12 cellular contexts compared by ENCODE assay signal in genomic region chr7:106418094-106418493, GRCh38.
DNase-seq lines count a peak whose midpoint lies in the region; ATAC-seq and TF ChIP-seq lines count a peak whose summit lies in the region.
"Had no signal": no experiment of that assay in that cellular context is flagged by ENCODE, and none has a peak within 500 bp of the region (broad histone marks: within the 10 kb centered on the region; RNA-seq: fewer than 3 reads in every experiment).

No MANE protein-coding gene starts in this region.

- H3K27ac Mint-ChIP-seq in nephron progenitor cell: no peak overlapping the region

- H3K27me3 Mint-ChIP-seq in nephron progenitor cell (ENCODE audit: low read depth, poor library complexity): peaks cover 8% of the 10 kb centered on the region

- H3K4me3 Mint-ChIP-seq in nephron progenitor cell: no peak overlapping the region
- H3K4me3 Mint-ChIP-seq: GM23338 had no signal

- H3K36me3 Mint-ChIP-seq in nephron progenitor cell (ENCODE audit: low read depth): peaks cover 6% of the 10 kb centered on the region

- TF ChIP-seq CTCF in nephron progenitor cell (IDR thresholded peaks at IDR 0.05): no peak

- ATAC-seq in HG03432 (IDR thresholded peaks at IDR 0.05; ENCODE audit: unreplicated experiment): no peak
- ATAC-seq: GM23338 had no signal

- H3K4me1 Mint-ChIP-seq in nephron progenitor cell: no peaks in the 10 kb centered on the region
- H3K4me1 Mint-ChIP-seq: GM23338 had no signal

- H3K9me3 Mint-ChIP-seq in nephron progenitor cell: peaks cover 24% of the 10 kb centered on the region

- DNase-seq in HCEC 1CT: peak; percentile 49
- peak; percentile 23 for DNase-seq in SKM-1 (lab: John Stamatoyannopoulos, UW; ENCODE audit: unreplicated experiment)
- DNase-seq in fibroblast of peridontal ligament (ENCODE audit: extremely low read depth): peak; percentile 42
- DNase-seq in renal cortical epithelial cell (ENCODE audit: low read depth): peak; percentile 92
- no peak for DNase-seq in HuH-7 (ENCODE audit: low spot score)
- DNase-seq in nephron progenitor cell: no peak
- no peak for DNase-seq in superior temporal gyrus (ENCODE audit: extremely low spot score)
- DNase-seq: activated CD4-positive, alpha-beta T cell treated with anti-CD3 and anti-CD28 coated beads for 48 hours; amygdala; stimulated activated CD4-positive, alpha-beta T cell treated with anti-CD3 and anti-CD28 coated beads, Interleukin-2, amount 100 ng/mL, for 48 hours had no signal

Comparison
In these comparisons a context has a peak if more than half of its experiments do, and no peak if none do; other contexts are left out.
1. DNase-seq: peak in HCEC 1CT (single experiment), SKM-1 (single experiment), fibroblast of peridontal ligament (single experiment) and renal cortical epithelial cell (single experiment); none in HuH-7 (single experiment), nephron progenitor cell (single experiment) and superior temporal gyrus (single experiment).